ENCODE assay signal across 8 cellular contexts in the genomic region with DNA sequence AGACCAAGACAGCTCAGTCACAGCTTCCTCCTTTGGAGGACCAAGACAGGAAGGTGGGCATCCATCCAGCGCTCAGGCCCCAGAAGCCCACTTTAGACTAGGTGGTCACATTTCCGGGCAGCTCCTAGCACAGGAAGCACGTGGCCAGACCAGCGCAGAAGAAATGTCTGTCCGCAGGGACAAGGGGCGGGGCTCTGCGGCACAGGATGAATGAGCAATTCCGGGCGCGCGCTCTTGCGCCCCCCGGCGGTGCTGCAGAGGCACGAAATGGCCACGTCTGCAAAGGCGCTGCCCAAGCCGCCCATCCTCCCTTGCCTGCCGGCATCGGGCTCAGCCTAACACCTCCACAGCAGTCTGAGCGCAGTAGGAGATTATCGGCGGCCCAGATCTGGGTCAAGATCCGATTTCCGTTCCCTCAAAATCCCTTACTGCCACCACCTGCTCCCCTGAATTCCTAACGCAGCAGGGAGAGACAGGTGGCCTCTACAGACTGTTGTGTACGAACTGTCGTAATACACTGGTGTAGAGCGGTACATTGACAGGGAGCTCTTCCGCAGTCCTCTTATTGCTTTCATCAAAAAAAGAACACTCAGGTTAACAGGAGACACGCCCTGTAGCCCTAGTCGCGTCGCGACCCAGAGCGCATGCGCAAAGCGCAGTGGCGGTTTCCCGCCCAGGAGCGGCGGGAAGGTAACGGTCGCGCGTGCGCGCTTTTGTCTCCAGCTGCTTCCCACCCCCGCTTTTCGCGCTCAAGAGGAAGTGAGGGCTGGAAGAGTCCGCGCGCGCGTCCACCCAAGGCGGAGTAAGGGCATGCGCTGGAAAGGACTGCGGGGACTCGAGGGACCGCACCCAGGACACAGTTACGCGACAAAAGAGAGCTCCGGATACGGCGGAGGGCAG. TPM values are rescaled to one million over a fixed set of nuclear protein-coding genes. Genes with fewer than 3 reads are reported as not detected.
DNase-seq lines count a peak whose midpoint lies in the region; TF ChIP-seq lines count a peak whose summit lies in the region.

No MANE protein-coding gene starts in this region.

- in situ Hi-C loops in SK-MEL-5 (cut with HindIII; ENCODE audit: low pct_unique_long_range_greater_than_20kb, low sequenced_read_pairs), result no loop called here

- H3K36me3 Mint-ChIP-seq in HFFc6 (ENCODE audit: low read depth), result peaks cover 38% of the 10 kb centered on the region
- H3K36me3 Mint-ChIP-seq in activated naive CD4-positive, alpha-beta T cell treated with anti-CD3 and anti-CD28 coated beads, Interleukin-2, amount 10 ng/mL, durations not matched to agents 7 days and 5 days, result peaks cover 47% of the 10 kb centered on the region

- peak overlapping the region; percentile 99 for H3K4me3 Mint-ChIP-seq in HFFc6
- peak overlapping the region; percentile 96 for H3K4me3 Mint-ChIP-seq in activated naive CD4-positive, alpha-beta T cell treated with anti-CD3 and anti-CD28 coated beads, Interleukin-2, amount 10 ng/mL, durations not matched to agents 7 days and 5 days

- H3K4me3 ChIP-seq in GM08714 (ENCODE audit: low read length), result peak overlapping the region; percentile 95

- CTCF ChIA-PET in activated naive CD4-positive, alpha-beta T cell treated with anti-CD3 and anti-CD28 coated beads, Interleukin-2, amount 10 ng/mL, durations not matched to agents 7 days and 5 days (lab: Charles Lee), result interaction anchor here (0.6 to 2.5 kb wide), 24 partner anchors 9 to 142 kb away, joined by 3 to 14 read pairs (median 3); partner anchors contain the start of genes DHH and RHEBL1

- TF ChIP-seq CTCF in HFFc6 (IDR thresholded peaks at IDR 0.05), result peak; percentile 95

- H3K27me3 Mint-ChIP-seq in HFFc6 (ENCODE audit: insufficient read depth), result peaks cover 15% of the 10 kb centered on the region
- H3K27me3 Mint-ChIP-seq in activated naive CD4-positive, alpha-beta T cell treated with anti-CD3 and anti-CD28 coated beads, Interleukin-2, amount 10 ng/mL, durations not matched to agents 7 days and 5 days, result peaks cover 12% of the 10 kb centered on the region

- peak overlapping the region; percentile 100 for H3K27ac Mint-ChIP-seq in HFFc6
- H3K27ac Mint-ChIP-seq in activated naive CD4-positive, alpha-beta T cell treated with anti-CD3 and anti-CD28 coated beads, Interleukin-2, amount 10 ng/mL, durations not matched to agents 7 days and 5 days, result peak overlapping the region; percentile 99

- H3K9me3 Mint-ChIP-seq in HFFc6, result peaks cover 8% of the 10 kb centered on the region; the same call in 1 of the 2 replicates
- H3K9me3 Mint-ChIP-seq in activated naive CD4-positive, alpha-beta T cell treated with anti-CD3 and anti-CD28 coated beads, Interleukin-2, amount 10 ng/mL, durations not matched to agents 7 days and 5 days, result no peaks in the 10 kb centered on the region

- DNase-seq in HFFc6 (peak; percentile 93), MV-4-11 (lab: John Stamatoyannopoulos, UW) (peak; percentile 92), SK-MEL-5 (ENCODE audit: low read depth, low spot score) (peak; percentile 96), germinal center (ENCODE audit: low spot score) (peak; percentile 94), nucleus accumbens (lab: John Stamatoyannopoulos, UW) (peak in 55 of 56 donors; percentile 52 to 93 (median 83)), superior temporal gyrus (ENCODE audit: extremely low spot score) (peak; percentile 94)
- peak; percentile 93 for DNase-seq in activated naive CD4-positive, alpha-beta T cell treated with anti-CD3 and anti-CD28 coated beads, Interleukin-2, amount 10 ng/mL, durations not matched to agents 7 days and 5 days

- H3K4me1 Mint-ChIP-seq in HFFc6 (ENCODE audit: low read depth), result peaks cover 36% of the 10 kb centered on the region
- H3K4me1 Mint-ChIP-seq in activated naive CD4-positive, alpha-beta T cell treated with anti-CD3 and anti-CD28 coated beads, Interleukin-2, amount 10 ng/mL, durations not matched to agents 7 days and 5 days, result peaks cover 56% of the 10 kb centered on the region

RNA-seq across cellular contexts. Expression of gene TUBA1B, which starts 0.8 kb away (rescaled TPM):
- total RNA-seq in HFFc6 (2021; fragmentation: NEBNext Ultra II Directional; extraction: Animal tissue kit (Norgen Biotek cat#: 25700)), result 1,000 to 10,000 TPM; 1,208 to 2,585 (median 2,279) TPM
- 1,958 and 1,976 TPM in 2 replicates for total RNA-seq in SK-MEL-5 (2014; rRNA removed; shearing (Covaris generic))
- 2,389 and 2,410 TPM in 2 replicates for polyA plus RNA-seq in SK-MEL-5 (2015; cell fraction: cytosol; rRNA removed)
- polyA plus RNA-seq in SK-MEL-5 (2015; cell fraction: nucleus; rRNA removed), result 508 and 518 TPM in 2 replicates

RNA-seq across cellular contexts. Expression of gene LMBR1L, which starts 19.8 kb away (rescaled TPM):
- total RNA-seq in HFFc6 (2021; fragmentation: NEBNext Ultra II Directional; extraction: Animal tissue kit (Norgen Biotek cat#: 25700)), result 10 to 100 TPM; 23.0 to 31.0 (median 26.2) TPM
- total RNA-seq in SK-MEL-5 (2014; rRNA removed; shearing (Covaris generic)), result 20.6 and 21.7 TPM in 2 replicates
- 17.1 and 18.6 TPM in 2 replicates for polyA plus RNA-seq in SK-MEL-5 (2015; cell fraction: cytosol; rRNA removed)
- 216 and 234 TPM in 2 replicates for polyA plus RNA-seq in SK-MEL-5 (2015; cell fraction: nucleus; rRNA removed)

RNA-seq across cellular contexts. Expression of gene DHH, which starts 35.8 kb away (rescaled TPM):
- total RNA-seq in HFFc6 (2021; fragmentation: NEBNext Ultra II Directional; extraction: Animal tissue kit (Norgen Biotek cat#: 25700)), result under 1 TPM in 1 of 6 experiments, not detected in 5; 0.07 TPM
- total RNA-seq in SK-MEL-5 (2014; rRNA removed; shearing (Covaris generic)), result 0.05 and 0.21 TPM in 2 replicates
- 0.11 and 0.20 TPM in 2 replicates for polyA plus RNA-seq in SK-MEL-5 (2015; cell fraction: cytosol; rRNA removed)
- polyA plus RNA-seq in SK-MEL-5 (2015; cell fraction: nucleus; rRNA removed), result 1.1 TPM in 1 of 2 replicates, not detected in the other

RNA-seq across cellular contexts. Expression of gene TUBA1A, which starts 58.5 kb away (rescaled TPM):
- 100 to 1,000 TPM; 227 to 300 (median 257) TPM for total RNA-seq in HFFc6 (2021; fragmentation: NEBNext Ultra II Directional; extraction: Animal tissue kit (Norgen Biotek cat#: 25700))
- 147 and 170 TPM in 2 replicates for total RNA-seq in SK-MEL-5 (2014; rRNA removed; shearing (Covaris generic))
- 162 and 192 TPM in 2 replicates for polyA plus RNA-seq in SK-MEL-5 (2015; cell fraction: cytosol; rRNA removed)
- 59.3 and 74.0 TPM in 2 replicates for polyA plus RNA-seq in SK-MEL-5 (2015; cell fraction: nucleus; rRNA removed)

Comparison
In these comparisons a context has a peak if more than half of its experiments do, and no peak if none do; other contexts are left out.
1. Peak in every context shown above with its lines: DNase-seq and H3K4me3 ChIP-seq.